21 cellular contexts compared by ENCODE assay signal in genomic region chr14:76742961-76743360, GRCh38. TPM values are rescaled to one million over a fixed set of nuclear protein-coding genes. Genes with fewer than 3 reads are reported as not detected.
DNase-seq lines count a peak whose midpoint lies in the region; ATAC-seq and TF ChIP-seq lines count a peak whose summit lies in the region.
"Had no signal": no experiment of that assay in that cellular context is flagged by ENCODE, and none has a peak within 500 bp of the region (broad histone marks: within the 10 kb centered on the region; RNA-seq: fewer than 3 reads in every experiment).

No MANE protein-coding gene starts in this region.

- peaks cover 22% of the 10 kb centered on the region for H3K27me3 Mint-ChIP-seq in endodermal cell (ENCODE audit: insufficient read depth)
- H3K27me3 Mint-ChIP-seq in activated T-cell treated with anti-CD3 and anti-CD28 coated beads, Interleukin-2, amount 50 U/mL, for 4 hours (ENCODE audit: low read depth) = peaks cover 37% of the 10 kb centered on the region
- peaks cover 27 to 46% of the 10 kb centered on the region in 2 donors for H3K27me3 Mint-ChIP-seq in CD8-positive, alpha-beta memory T cell

- H3K4me3 Mint-ChIP-seq in endodermal cell = no peak overlapping the region
- no peak overlapping the region for H3K4me3 Mint-ChIP-seq in activated T-cell treated with anti-CD3 and anti-CD28 coated beads, Interleukin-2, amount 50 U/mL, for 4 hours
- no peak overlapping the region for H3K4me3 Mint-ChIP-seq in CD8-positive, alpha-beta memory T cell
- H3K4me3 Mint-ChIP-seq: activated naive CD4-positive, alpha-beta T cell treated with anti-CD3 and anti-CD28 coated beads for 36 hours; CD4-positive, alpha-beta T cell; mesothelial cell of epicardium; neural progenitor cell had no signal

- H3K9ac ChIP-seq in endodermal cell (ENCODE audit: extremely low read depth, low read length, poor library complexity, severe bottlenecking) = no peak overlapping the region
- H3K9ac ChIP-seq: neural progenitor cell had no signal

- CTCF ChIA-PET in CD8-positive, alpha-beta memory T cell (lab: Charles Lee) = no interaction called here

- in situ Hi-C loops in ACHN (cut with HindIII; ENCODE audit: low pct_ligation_motif_present, low pct_unique_long_range_greater_than_20kb, low sequenced_read_pairs) = no loop called here

- no peak overlapping the region for H3K4me3 ChIP-seq in endodermal cell (ENCODE audit: low read length)
- H3K4me3 ChIP-seq in CD8-positive, alpha-beta memory T cell (ENCODE audit: low read length) = no peak overlapping the region
- H3K4me3 ChIP-seq in body of pancreas = no peak overlapping the region
- H3K4me3 ChIP-seq: neural progenitor cell, Peyer's patch, stomach, vagina had no signal

- TF ChIP-seq CTCF in endodermal cell (conservative IDR thresholded peaks at IDR 0.05) (no peak), body of pancreas (IDR thresholded peaks at IDR 0.05) (no peak)

- DNase-seq in ACHN = peak; percentile 8
- peak; percentile 47 for DNase-seq in KG1 (lab: John Stamatoyannopoulos, UW)
- peak; percentile 14 for DNase-seq in SIG-M5 (lab: John Stamatoyannopoulos, UW)
- peak; percentile 70 for DNase-seq in endodermal cell
- DNase-seq in activated T-cell treated with anti-CD3 and anti-CD28 coated beads, Interleukin-2, amount 50 U/mL, for 4 hours = no peak
- no peak for DNase-seq in CD8-positive, alpha-beta memory T cell
- no peak for DNase-seq in body of pancreas
- DNase-seq: activated CD4-positive, alpha-beta T cell treated with anti-CD3 and anti-CD28 coated beads for 1 hour; activated naive CD4-positive, alpha-beta T cell treated with anti-CD3 and anti-CD28 coated beads for 36 hours; CD4-positive, alpha-beta T cell; erythroblast; kidney; NCI-H1930; Peyer's patch; stimulated activated CD4-positive, alpha-beta T cell treated with anti-CD3 and anti-CD28 coated beads, Interleukin-15, amount 100 ng/mL, for 24 hours; stomach; T-helper 1 cell had no signal

- H3K4me1 Mint-ChIP-seq in endodermal cell = no peaks in the 10 kb centered on the region
- H3K4me1 Mint-ChIP-seq in activated T-cell treated with anti-CD3 and anti-CD28 coated beads, Interleukin-2, amount 50 U/mL, for 4 hours (ENCODE audit: low read depth) = no peaks in the 10 kb centered on the region
- no peaks in the 10 kb centered on the region for H3K4me1 Mint-ChIP-seq in CD8-positive, alpha-beta memory T cell
- H3K4me1 Mint-ChIP-seq: mesothelial cell of epicardium, neural progenitor cell had no signal

- H3K9me3 ChIP-seq in endodermal cell (ENCODE audit: control insufficient read depth, low read length) (peaks cover 25% of the 10 kb centered on the region), body of pancreas (no peaks in the 10 kb centered on the region)
- no peaks in the 10 kb centered on the region for H3K9me3 ChIP-seq in CD8-positive, alpha-beta memory T cell (ENCODE audit: low read length)
- H3K9me3 ChIP-seq: vagina had no signal

- POLR2A ChIA-PET in CD8-positive, alpha-beta memory T cell (lab: Charles Lee) = no interaction called here

- H3K27ac Mint-ChIP-seq in endodermal cell = no peak overlapping the region
- no peak overlapping the region for H3K27ac Mint-ChIP-seq in CD8-positive, alpha-beta memory T cell
- H3K27ac Mint-ChIP-seq: activated naive CD4-positive, alpha-beta T cell treated with anti-CD3 and anti-CD28 coated beads for 36 hours; CD4-positive, alpha-beta T cell; mesothelial cell of epicardium; neural progenitor cell had no signal

- ATAC-seq in activated T-cell treated with anti-CD3 and anti-CD28 coated beads, Interleukin-2, amount 50 U/mL, for 4 hours = no peak
- ATAC-seq in GM18873 (IDR thresholded peaks at IDR 0.05; ENCODE audit: low FRiP score, unreplicated experiment) (no peak), body of pancreas (no peak)

- no peaks in the 10 kb centered on the region for H3K36me3 ChIP-seq in endodermal cell (ENCODE audit: control insufficient read depth, insufficient read depth, low read length)
- H3K36me3 ChIP-seq in CD8-positive, alpha-beta memory T cell (ENCODE audit: insufficient read depth, low read length) = no peaks in the 10 kb centered on the region
- no peaks in the 10 kb centered on the region for H3K36me3 ChIP-seq in body of pancreas (replicated peaks in 1 of 2; ENCODE audit: insufficient read depth in 1 of 2, low read depth in 2 of 2)
- H3K36me3 ChIP-seq: neural progenitor cell, Peyer's patch, stomach, vagina had no signal

- 82 to 85% methylated on average over 6 to 7 of the region's 7 CpGs for WGBS in endodermal cell (ENCODE audit: insufficient coverage in 1 of 2, insufficient read length in 1 of 2), 2 experiments
- WGBS in body of pancreas, 2 donors = 77 to 79% methylated on average over 7 of the region's 7 CpGs

- H3K27me3 ChIP-seq in endodermal cell (ENCODE audit: control insufficient read depth, insufficient read depth, low read length, poor library complexity, severe bottlenecking) = no peaks in the 10 kb centered on the region
- H3K27me3 ChIP-seq in CD8-positive, alpha-beta memory T cell (ENCODE audit: insufficient read depth, low read length, poor library complexity, severe bottlenecking) = no peaks in the 10 kb centered on the region
- no peaks in the 10 kb centered on the region for H3K27me3 ChIP-seq in body of pancreas
- H3K27me3 ChIP-seq: neural progenitor cell, Peyer's patch, stomach, vagina had no signal

- H3K36me3 Mint-ChIP-seq in endodermal cell (ENCODE audit: low read depth) = no peaks in the 10 kb centered on the region
- peaks cover 3% of the 10 kb centered on the region for H3K36me3 Mint-ChIP-seq in activated T-cell treated with anti-CD3 and anti-CD28 coated beads, Interleukin-2, amount 50 U/mL, for 4 hours (ENCODE audit: insufficient read depth)
- H3K36me3 Mint-ChIP-seq in CD8-positive, alpha-beta memory T cell = peaks cover 0 to 18% (median 0%) of the 10 kb centered on the region in 3 donors

- H3K4me1 ChIP-seq in endodermal cell (ENCODE audit: control insufficient read depth, insufficient read depth, low read length) = no peaks in the 10 kb centered on the region
- H3K4me1 ChIP-seq in CD8-positive, alpha-beta memory T cell (ENCODE audit: insufficient read depth, low read length) = no peaks in the 10 kb centered on the region
- no peaks in the 10 kb centered on the region for H3K4me1 ChIP-seq in body of pancreas
- H3K4me1 ChIP-seq: neural progenitor cell, Peyer's patch, stomach, vagina had no signal

- no peak for TF ChIP-seq POLR2A in body of pancreas (IDR thresholded peaks at IDR 0.05)

- H3K27ac ChIP-seq in endodermal cell (ENCODE audit: low read depth, low read length) = no peak overlapping the region
- no peak overlapping the region for H3K27ac ChIP-seq in CD8-positive, alpha-beta memory T cell (ENCODE audit: low read depth, low read length)
- H3K27ac ChIP-seq in body of pancreas = no peak overlapping the region
- H3K27ac ChIP-seq: neural progenitor cell, Peyer's patch, stomach, vagina had no signal

- peaks cover 38% of the 10 kb centered on the region for H3K9me3 Mint-ChIP-seq in endodermal cell
- peaks cover 25% of the 10 kb centered on the region for H3K9me3 Mint-ChIP-seq in activated T-cell treated with anti-CD3 and anti-CD28 coated beads, Interleukin-2, amount 50 U/mL, for 4 hours
- peaks cover 15 to 39% (median 36%) of the 10 kb centered on the region in 5 donors for H3K9me3 Mint-ChIP-seq in CD8-positive, alpha-beta memory T cell

- intact Hi-C loops in body of pancreas (cut with DNase I) = no loop called here

RNA-seq across cellular contexts. Expression of gene VASH1, which starts 18.3 kb away (rescaled TPM):
- total RNA-seq in endodermal cell (10 to 100 TPM; 10.3 to 19.8 TPM), body of pancreas (1 to 10 TPM; 3.1 to 5.9 TPM)
- polyA plus RNA-seq in endodermal cell (2013, experiment 1 of 2) = 39.3 TPM
- polyA plus RNA-seq in endodermal cell (2013, experiment 2 of 2) = 42.6 TPM
- total RNA-seq in activated T-cell treated with anti-CD3 and anti-CD28 coated beads, Interleukin-2, amount 50 U/mL, for 4 hours = 1 to 10 TPM; 1.8 to 2.6 (median 2.2) TPM
- total RNA-seq in CD8-positive, alpha-beta memory T cell = 1 to 10 TPM; 5.7 to 6.3 TPM
- polyA plus RNA-seq in CD8-positive, alpha-beta memory T cell = 1.4 TPM

Comparison
In these comparisons a context has a peak if more than half of its experiments do, and no peak if none do; other contexts are left out.
1. DNase-seq: peak in ACHN (single experiment), KG1 (single experiment), SIG-M5 (single experiment) and endodermal cell (single experiment); none in activated T-cell treated with anti-CD3 and anti-CD28 coated beads, Interleukin-2, amount 50 U/mL, for 4 hours (single experiment), CD8-positive, alpha-beta memory T cell (0 of 5) and body of pancreas (0 of 4).